Comparison of ENCODE assay signal across 1 cellular context in genomic region chr12:81083906-81084513, GRCh38.
TF ChIP-seq lines count a peak whose summit lies in the region.

No MANE protein-coding gene starts in this region.

TF ChIP-seq in GM23338, 12 proteins besides CTCF, POLR2A, EP300 and RAD21 (continued from another document):
- TF ChIP-seq STAT1 (IDR thresholded peaks at IDR 0.05; ENCODE audit: unreplicated experiment) (no peak), EZH2 (IDR thresholded peaks at IDR 0.05; ENCODE audit: low read depth, unreplicated experiment) (no peak), CREB1 (CRISPR knock-in tag; IDR thresholded peaks at IDR 0.05; ENCODE audit: low read depth) (no peak), EZH2phosphoT487 (IDR thresholded peaks at IDR 0.05; ENCODE audit: unreplicated experiment) (no peak), ZNF462 (CRISPR knock-in tag; IDR thresholded peaks at IDR 0.05) (no peak)
